In the genomic region with DNA sequence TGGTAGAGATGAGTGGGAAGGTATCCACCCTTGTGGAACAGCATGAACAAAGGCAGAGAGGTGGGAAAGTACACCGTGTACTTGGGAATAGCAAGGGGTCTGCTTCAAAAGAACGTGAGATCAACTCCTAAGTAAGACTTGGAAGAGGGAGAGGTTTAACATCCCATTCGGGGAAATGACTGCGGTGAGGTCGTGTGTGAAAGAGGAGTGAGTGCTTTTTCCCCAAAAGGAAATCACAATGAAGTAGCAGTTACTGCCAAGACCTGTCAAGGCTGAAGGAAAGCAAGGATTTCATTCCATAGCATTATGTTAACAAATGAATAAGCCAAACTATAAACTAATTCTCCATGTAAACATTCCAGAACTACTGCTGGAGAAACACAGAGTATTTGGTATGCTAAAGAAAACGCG, we compare ENCODE assay signal across 25 cellular contexts. TPM values are rescaled to one million over a fixed set of nuclear protein-coding genes. Genes with fewer than 3 reads are reported as not detected.
DNase-seq lines count a peak whose midpoint lies in the region; ATAC-seq, FAIRE-seq and TF ChIP-seq lines count a peak whose summit lies in the region.
"Had no signal": no experiment of that assay in that cellular context is flagged by ENCODE, and none has a peak within 500 bp of the region (broad histone marks: within the 10 kb centered on the region; RNA-seq: fewer than 3 reads in every experiment).

No MANE protein-coding gene starts in this region.

- CTCF ChIA-PET in IMR-90 (lab: Yijun Ruan, JAX) = interaction anchor here (0.7 to 1.1 kb wide), 2 partner anchors 34 to 39 kb away, joined by 3 to 4 read pairs; partner anchors contain the start of gene C1orf52
- CTCF ChIA-PET in H1 (lab: Charles Lee; ENCODE audit: partially characterized antibody) = interaction anchor here (1.3 to 3.2 kb wide), 3 partner anchors 11 to 34 kb away, joined by 3 to 10 read pairs (median 4); no protein-coding TSS in a partner anchor
- CTCF ChIA-PET in activated naive CD4-positive, alpha-beta T cell treated with anti-CD3 and anti-CD28 coated beads, Interleukin-2, amount 10 ng/mL, durations not matched to agents 7 days and 5 days (lab: Charles Lee) = no interaction called here

- intact Hi-C loops in IMR-90 (cut with micrococcal nuclease) = no loop called here

- TF ChIP-seq EP300 in H1 (IDR thresholded peaks at IDR 0.05; ENCODE audit: borderline replicate concordance in 1 of 2, low read depth in 2 of 2, low read length in 2 of 2) (no peak), suprapubic skin (IDR thresholded peaks at IDR 0.05) (peak; percentile 87)

- peaks cover 63% of the 10 kb centered on the region for H3K4me1 Mint-ChIP-seq in mesothelial cell of epicardium
- no peaks in the 10 kb centered on the region for H3K4me1 Mint-ChIP-seq in activated naive CD4-positive, alpha-beta T cell treated with anti-CD3 and anti-CD28 coated beads, Interleukin-2, amount 10 ng/mL, durations not matched to agents 7 days and 5 days
- H3K4me1 Mint-ChIP-seq: activated B cell treated with CpG ODN at 0.5 μM for 24 hours; naive thymus-derived CD8-positive, alpha-beta T cell had no signal

- H3K27ac ChIP-seq in IMR-90 (ENCODE audit: insufficient read depth, low read length) (peak overlapping the region; percentile 79), H1 (ENCODE audit: low read depth, low read length) (no peak overlapping the region), suprapubic skin (no peak overlapping the region)
- H3K27ac ChIP-seq: adrenal gland, KMS-11, ovary, RWPE1, vagina had no signal

- H4K8ac ChIP-seq in IMR-90 (ENCODE audit: low read depth in 2 of 2, low read length in 2 of 2) = peak overlapping the region; percentile 20 to 92
- no peak overlapping the region for H4K8ac ChIP-seq in H1 (ENCODE audit: extremely low read depth, insufficient read depth, low read length)

- 0% methylated on average over 2 of the region's 7 CpGs; no CpG with 5 or more reads in 1 of the 2 experiments for WGBS in IMR-90 (ENCODE audit: extremely low coverage in 2 of 2, insufficient read length in 1 of 2), 2 experiments
- 57% methylated on average over 7 of the region's 7 CpGs; no CpG with 5 or more reads in 1 of the 2 experiments for WGBS in H1 (ENCODE audit: extremely low coverage in 1 of 2, insufficient coverage in 1 of 2, insufficient read length in 1 of 2, insufficient replicate concordance in 2 of 2, low coverage in 1 of 2, low lambda C conversion rate in 2 of 2, missing lambda C conversion rate in 1 of 2), 2 experiments
- 53% methylated on average over 7 of the region's 7 CpGs for WGBS in suprapubic skin

- H3K4me3 Mint-ChIP-seq in mesothelial cell of epicardium = no peak overlapping the region
- no peak overlapping the region for H3K4me3 Mint-ChIP-seq in activated naive CD4-positive, alpha-beta T cell treated with anti-CD3 and anti-CD28 coated beads, Interleukin-2, amount 10 ng/mL, durations not matched to agents 7 days and 5 days
- H3K4me3 Mint-ChIP-seq: activated B cell treated with CpG ODN at 0.5 μM for 24 hours; activated CD4-positive, alpha-beta memory T cell treated with anti-CD3 and anti-CD28 coated beads for 36 hours; naive thymus-derived CD8-positive, alpha-beta T cell had no signal

- no peaks in the 10 kb centered on the region for H3K79me2 ChIP-seq in H1 (ENCODE audit: control insufficient read depth in 1 of 2, insufficient read depth in 2 of 2, low read length in 2 of 2)

- POLR2A ChIA-PET in IMR-90 (lab: Charles Lee; ENCODE audit: unreplicated experiment) = no interaction called here
- POLR2A ChIA-PET in H1 (lab: Charles Lee; ENCODE audit: partially characterized antibody) = no interaction called here

- H3K79me1 ChIP-seq in IMR-90 (ENCODE audit: low read depth in 1 of 2, low read length in 2 of 2) (no peaks in the 10 kb centered on the region), H1 (ENCODE audit: low read depth, low read length) (no peaks in the 10 kb centered on the region)

- H3K9ac ChIP-seq in IMR-90 (ENCODE audit: low read depth, low read length) (peak overlapping the region; percentile 46), H1 (replicated peaks in 1 of 4; ENCODE audit: extremely low read depth in 1 of 4, low read depth in 3 of 4, low read length in 3 of 4) (no peak overlapping the region)
- H3K9ac ChIP-seq: KMS-11, SK-N-SH had no signal

- H3K4ac ChIP-seq in IMR-90 (ENCODE audit: low read depth, low read length) (peak overlapping the region; percentile 98), H1 (replicated peaks; ENCODE audit: insufficient read length, low read depth, low read length) (no peak overlapping the region)

- TF ChIP-seq POLR2A in IMR-90 (IDR thresholded peaks at IDR 0.05; ENCODE audit: low read depth, low read length) (no peak), H1 (IDR thresholded peaks at IDR 0.05; ENCODE audit: control extremely low read depth in 1 of 2, low read depth in 2 of 2, low read length in 2 of 2) (no peak), suprapubic skin (IDR thresholded peaks at IDR 0.05) (no peak)

- H2BK5ac ChIP-seq in IMR-90 (ENCODE audit: low read depth, low read length, poor library complexity, severe bottlenecking) = peak overlapping the region; percentile 94
- H2BK5ac ChIP-seq in H1 (ENCODE audit: low read depth, low read length) = no peak overlapping the region

- H2AK5ac ChIP-seq in IMR-90 (ENCODE audit: low read depth, low read length) (peak overlapping the region; percentile 63), H1 (ENCODE audit: low read depth, low read length) (no peak overlapping the region)

- peak overlapping the region; percentile 87 for H3K27ac Mint-ChIP-seq in mesothelial cell of epicardium
- no peak overlapping the region for H3K27ac Mint-ChIP-seq in activated naive CD4-positive, alpha-beta T cell treated with anti-CD3 and anti-CD28 coated beads, Interleukin-2, amount 10 ng/mL, durations not matched to agents 7 days and 5 days
- H3K27ac Mint-ChIP-seq: activated B cell treated with CpG ODN at 0.5 μM for 24 hours; activated CD4-positive, alpha-beta memory T cell treated with anti-CD3 and anti-CD28 coated beads for 36 hours; naive thymus-derived CD8-positive, alpha-beta T cell had no signal

- H3K36me3 ChIP-seq in IMR-90 (ENCODE audit: control insufficient read depth, insufficient read depth, low read length) (no peaks in the 10 kb centered on the region), H1 (ENCODE audit: control insufficient read depth in 2 of 4, insufficient read depth in 4 of 4, low read length in 3 of 4) (no peaks in the 10 kb centered on the region), suprapubic skin (no peaks in the 10 kb centered on the region)
- H3K36me3 ChIP-seq: adrenal gland, ovary, vagina had no signal

- H3K9me1 ChIP-seq in IMR-90 (ENCODE audit: insufficient read depth, low read length) = peaks cover 12% of the 10 kb centered on the region

- H3K4me2 ChIP-seq in IMR-90 (ENCODE audit: low read depth, low read length) (peak overlapping the region; percentile 59), H1 (ENCODE audit: insufficient read depth in 1 of 2, low read depth in 2 of 2, low read length in 2 of 2) (no peak overlapping the region)
- H3K4me2 ChIP-seq: KMS-11, SK-N-SH had no signal

- TF ChIP-seq RAD21 in IMR-90 (IDR thresholded peaks at IDR 0.05; ENCODE audit: low read length) = no peak
- TF ChIP-seq RAD21 in H1 (IDR thresholded peaks at IDR 0.05 in 1 of 2, conservative IDR thresholded peaks at IDR 0.05 in 1 of 2; ENCODE audit: low read depth in 2 of 2, low read length in 2 of 2) = no peak

- peak overlapping the region; percentile 95 for H3K18ac ChIP-seq in IMR-90 (ENCODE audit: low read depth, low read length)
- H3K18ac ChIP-seq in H1 (ENCODE audit: extremely low read depth, low read length) = no peak overlapping the region

- H2BK12ac ChIP-seq in H1 (ENCODE audit: low read depth, low read length) = 0 out of 2 replicates have a peak overlapping the region, but pooled peaks have one; percentile 9

- H4K91ac ChIP-seq in IMR-90 (ENCODE audit: insufficient read depth, low read depth, low read length) = peak overlapping the region; percentile 99
- no peak overlapping the region for H4K91ac ChIP-seq in H1 (replicated peaks; ENCODE audit: insufficient read length, low read length)

- no peak overlapping the region for H3K4me3 ChIP-seq in IMR-90 (ENCODE audit: insufficient read depth, low read depth, low read length)
- no peak overlapping the region for H3K4me3 ChIP-seq in H1 (ENCODE audit: extremely low read depth in 1 of 4, insufficient read depth in 2 of 4, low read depth in 3 of 4, low read length in 4 of 4)
- H3K4me3 ChIP-seq in suprapubic skin = no peak overlapping the region
- H3K4me3 ChIP-seq: adrenal gland, ovary, vagina had no signal

- DNase-seq in IMR-90 = peak; percentile 70
- no peak for DNase-seq in H1 (ENCODE audit: low read depth in 1 of 2, low spot score in 2 of 2)
- no peak for DNase-seq in mesothelial cell of epicardium (ENCODE audit: low spot score in 2 of 2, unreplicated experiment in 2 of 2)
- DNase-seq in suprapubic skin (ENCODE audit: low spot score in 2 of 2) = no peak
- DNase-seq in activated naive CD4-positive, alpha-beta T cell treated with anti-CD3 and anti-CD28 coated beads, Interleukin-2, amount 10 ng/mL, durations not matched to agents 7 days and 5 days = no peak
- DNase-seq: activated B cell treated with CpG ODN at 0.5 μM for 24 hours; activated CD4-positive, alpha-beta memory T cell treated with anti-CD3 and anti-CD28 coated beads for 36 hours; activated gamma-delta T cell; adrenal gland; HCEC 1CT; kidney glomerular epithelial cell; mammary epithelial cell; naive thymus-derived CD8-positive, alpha-beta T cell; NCI-H187 treated with DMSO at 0.1 percent for 48 hours; NCI-H774; ovary; SK-N-SH; stimulated activated CD8-positive, alpha-beta memory T cell treated with anti-CD3 and anti-CD28 coated beads, Interleukin-4, amount 100 ng/mL, for 48 hours had no signal

- no peaks in the 10 kb centered on the region for H3K23me2 ChIP-seq in H1 (ENCODE audit: low read depth, low read length)

- H2BK120ac ChIP-seq in IMR-90 (ENCODE audit: low read depth, low read length) (peak overlapping the region; percentile 99), H1 (replicated peaks; ENCODE audit: low read depth, low read length) (no peak overlapping the region)

- H3K36me3 Mint-ChIP-seq in mesothelial cell of epicardium = peaks cover 10% of the 10 kb centered on the region
- H3K36me3 Mint-ChIP-seq in activated naive CD4-positive, alpha-beta T cell treated with anti-CD3 and anti-CD28 coated beads, Interleukin-2, amount 10 ng/mL, durations not matched to agents 7 days and 5 days = no peaks in the 10 kb centered on the region
- H3K36me3 Mint-ChIP-seq: activated CD4-positive, alpha-beta memory T cell treated with anti-CD3 and anti-CD28 coated beads for 36 hours had no signal

- H2AFZ ChIP-seq in IMR-90 (replicated peaks; ENCODE audit: low read length, poor library complexity) (peak overlapping the region; percentile 70), H1 (ENCODE audit: low read length) (peak overlapping the region; percentile 72)

- H2BK15ac ChIP-seq in IMR-90 (ENCODE audit: low read depth, low read length) (peak overlapping the region; percentile 89; the same call in 2 of the 3 replicates), H1 (ENCODE audit: low read length) (no peak overlapping the region)

- TF ChIP-seq CTCF in IMR-90 (conservative IDR thresholded peaks at IDR 0.05; ENCODE audit: low read depth, low read length) (no peak), H1 (IDR thresholded peaks at IDR 0.05; ENCODE audit: control extremely low read depth in 1 of 3, insufficient read depth in 1 of 3, low read depth in 1 of 3, low read length in 3 of 3) (no peak), mesothelial cell of epicardium (IDR thresholded peaks at IDR 0.05; ENCODE audit: unreplicated experiment) (no peak), suprapubic skin (IDR thresholded peaks at IDR 0.05) (no peak)

- H4K5ac ChIP-seq in IMR-90 (ENCODE audit: low read depth, low read length) (peak overlapping the region; percentile 87), H1 (ENCODE audit: insufficient read length, low read depth, low read length) (no peak overlapping the region)

- no peak for FAIRE-seq in H1 (lab: Jason Lieb, UNC)
- FAIRE-seq: G401.6 had no signal

- H3K4me1 ChIP-seq in IMR-90 (ENCODE audit: control insufficient read depth, insufficient read depth, low read length) = peaks cover 21% of the 10 kb centered on the region
- H3K4me1 ChIP-seq in H1 (replicated peaks in 1 of 4; ENCODE audit: control insufficient read depth in 3 of 4, insufficient read depth in 4 of 4, low read length in 3 of 4) = peaks cover 0 to 15% (median 4%) of the 10 kb centered on the region in 4 experiments; a peak in 5 of 7 replicates
- H3K4me1 ChIP-seq in suprapubic skin = peaks cover 11% of the 10 kb centered on the region
- H3K4me1 ChIP-seq: adrenal gland had no signal

- H2BK20ac ChIP-seq in IMR-90 (ENCODE audit: low read depth, low read length) (peak overlapping the region; percentile 99), H1 (ENCODE audit: low read length) (no peak overlapping the region; the same call in 1 of the 2 replicates)

- no TSS peak for BruUV-seq in IMR-90 (replicated peaks; lab: Mats Ljungman, UMichigan)

- H2AK9ac ChIP-seq in IMR-90 (replicated peaks; ENCODE audit: low read depth, low read length, poor library complexity) = peak overlapping the region; percentile 51

- ATAC-seq in IMR-90 (ENCODE audit: low read depth) (peak; percentile 76), HG03342 (IDR thresholded peaks at IDR 0.05; ENCODE audit: unreplicated experiment) (no peak), HG03378 (IDR thresholded peaks at IDR 0.05; ENCODE audit: unreplicated experiment) (no peak)
- ATAC-seq: naive thymus-derived CD8-positive, alpha-beta T cell; sciatic nerve had no signal

- in situ Hi-C loops in IMR-90 (cut with MboI; ENCODE audit: low sequenced_read_pairs) = no loop called here

- no peaks in the 10 kb centered on the region for H4K20me1 ChIP-seq in IMR-90 (ENCODE audit: insufficient read depth, low read length)
- no peaks in the 10 kb centered on the region for H4K20me1 ChIP-seq in H1 (replicated peaks in 1 of 2; ENCODE audit: control insufficient read depth in 1 of 2, insufficient read depth in 2 of 2, low read length in 2 of 2)

- H3K14ac ChIP-seq in IMR-90 (replicated peaks; ENCODE audit: low read depth, low read length) (peak overlapping the region; percentile 98), H1 (ENCODE audit: insufficient read length) (no peak overlapping the region)

- no peaks in the 10 kb centered on the region for H3K27me3 Mint-ChIP-seq in mesothelial cell of epicardium (ENCODE audit: low read depth)
- H3K27me3 Mint-ChIP-seq in activated naive CD4-positive, alpha-beta T cell treated with anti-CD3 and anti-CD28 coated beads, Interleukin-2, amount 10 ng/mL, durations not matched to agents 7 days and 5 days = peaks cover 25% of the 10 kb centered on the region

- dilution Hi-C loops in IMR-90 (cut with HindIII; ENCODE audit: low sequenced_read_pairs, unreplicated experiment) = no loop called here

- H3K23ac ChIP-seq in IMR-90 (ENCODE audit: low read depth, low read length) (peak overlapping the region; percentile 96), H1 (ENCODE audit: insufficient read length) (no peak overlapping the region)

- H3K9me3 Mint-ChIP-seq in mesothelial cell of epicardium = peaks cover 17% of the 10 kb centered on the region
- H3K9me3 Mint-ChIP-seq in activated naive CD4-positive, alpha-beta T cell treated with anti-CD3 and anti-CD28 coated beads, Interleukin-2, amount 10 ng/mL, durations not matched to agents 7 days and 5 days = no peaks in the 10 kb centered on the region
- H3K9me3 Mint-ChIP-seq: activated B cell treated with CpG ODN at 0.5 μM for 24 hours; activated CD4-positive, alpha-beta memory T cell treated with anti-CD3 and anti-CD28 coated beads for 36 hours; naive thymus-derived CD8-positive, alpha-beta T cell had no signal

- H3K56ac ChIP-seq in IMR-90 (ENCODE audit: extremely low read depth, insufficient read depth, low read length) (peak overlapping the region; percentile 73), H1 (replicated peaks; ENCODE audit: insufficient read length, low read depth, low read length) (no peak overlapping the region)

- H3K9me3 ChIP-seq in IMR-90 (ENCODE audit: control insufficient read depth, insufficient read depth, low read length) = peaks cover 2% of the 10 kb centered on the region; the same call in 1 of the 2 replicates
- H3K9me3 ChIP-seq in H1 (ENCODE audit: insufficient read depth in 2 of 2, low read depth in 1 of 2, low read length in 1 of 2) = no peaks in the 10 kb centered on the region
- no peaks in the 10 kb centered on the region for H3K9me3 ChIP-seq in suprapubic skin
- H3K9me3 ChIP-seq: adrenal gland, ovary, SK-N-SH, vagina had no signal

- H3K27me3 ChIP-seq in IMR-90 (ENCODE audit: control insufficient read depth, insufficient read depth, low read length) = no peaks in the 10 kb centered on the region
- H3K27me3 ChIP-seq in H1 (replicated peaks in 1 of 4; ENCODE audit: control insufficient read depth in 3 of 4, extremely low read depth in 1 of 4, insufficient read depth in 3 of 4, low read length in 3 of 4) = no peaks in the 10 kb centered on the region
- H3K27me3 ChIP-seq in suprapubic skin = no peaks in the 10 kb centered on the region
- H3K27me3 ChIP-seq: adrenal gland, ovary, vagina had no signal

RNA-seq across cellular contexts. Expression of gene SYDE2, which starts 19.9 kb away (rescaled TPM):
- total RNA-seq in IMR-90 (2012; rRNA removed) (10.0 and 11.7 TPM in 2 replicates), mesothelial cell of epicardium (40.2 to 42.4 TPM (median 41.7 TPM) in 3 replicates), suprapubic skin (10 to 100 TPM in 2 of 4 donors, 1 to 10 TPM in 2; 5.9 to 12.6 (median 10.1) TPM)
- polyA plus RNA-seq in IMR-90 (2012; rRNA removed) (1.7 and 1.8 TPM in 2 replicates), H1 (2011; rRNA removed) (1.6 and 2.1 TPM in 2 replicates)
- polyA plus RNA-seq in IMR-90 (2012; cell fraction: cytosol; rRNA removed) = 0.53 and 0.58 TPM in 2 replicates
- 1.1 and 2.6 TPM in 2 replicates for polyA plus RNA-seq in IMR-90 (2012; cell fraction: nucleus; rRNA removed; ENCODE audit: low replicate concordance)
- total RNA-seq in H1 (2021; fragmentation: NEBNext Ultra II Directional; extraction: Animal tissue kit (Norgen Biotek cat#: 25700)) = 12.7 and 14.6 TPM in 2 replicates
- 2.8 TPM for polyA plus RNA-seq in H1 (2011; cell fraction: cytosol; rRNA removed)
- 2.9 TPM for polyA plus RNA-seq in H1 (2011; cell fraction: nucleus; rRNA removed)
- polyA plus RNA-seq in H1 (2012, experiment 1 of 2) = 1.7 to 3.3 TPM (median 2.5 TPM) in 4 replicates
- 0.25 TPM for polyA plus RNA-seq in H1 (2012, experiment 2 of 2)
- polyA plus RNA-seq in H1 (2013, experiment 1 of 2) = 4.5 TPM
- 4.1 TPM for polyA plus RNA-seq in H1 (2013, experiment 2 of 2)
- polyA minus RNA-seq in H1 (2011; rRNA and poly(A)+ RNA removed) = 13.9 and 15.8 TPM in 2 replicates
- polyA minus RNA-seq in H1 (2011; cell fraction: cytosol; rRNA and poly(A)+ RNA removed) = 8.4 TPM
- 18.5 TPM for polyA minus RNA-seq in H1 (2011; cell fraction: nucleus; rRNA and poly(A)+ RNA removed)
- polyA plus RNA-seq: SK-N-SH had no signal

RNA-seq across cellular contexts. Expression of gene C1orf52, which starts 38.7 kb away (rescaled TPM):
- 16.3 and 23.1 TPM in 2 replicates for total RNA-seq in IMR-90 (2012; rRNA removed)
- 31.3 and 33.5 TPM in 2 replicates for polyA plus RNA-seq in IMR-90 (2012; rRNA removed)
- 22.6 and 25.9 TPM in 2 replicates for polyA plus RNA-seq in IMR-90 (2012; cell fraction: cytosol; rRNA removed)
- polyA plus RNA-seq in IMR-90 (2012; cell fraction: nucleus; rRNA removed; ENCODE audit: low replicate concordance) = 36.7 and 40.2 TPM in 2 replicates
- 39.1 and 39.3 TPM in 2 replicates for total RNA-seq in H1 (2021; fragmentation: NEBNext Ultra II Directional; extraction: Animal tissue kit (Norgen Biotek cat#: 25700))
- 29.2 and 46.9 TPM in 2 replicates for polyA plus RNA-seq in H1 (2011; rRNA removed)
- 41.8 TPM for polyA plus RNA-seq in H1 (2011; cell fraction: cytosol; rRNA removed)
- polyA plus RNA-seq in H1 (2011; cell fraction: nucleus; rRNA removed) = 75.0 TPM
- polyA plus RNA-seq in H1 (2012, experiment 1 of 2) = 31.4 to 42.3 TPM (median 37.7 TPM) in 4 replicates
- polyA plus RNA-seq in H1 (2012, experiment 2 of 2) = 7.8 TPM
- 31.6 TPM for polyA plus RNA-seq in H1 (2013, experiment 1 of 2)
- 33.4 TPM for polyA plus RNA-seq in H1 (2013, experiment 2 of 2)
- 20.1 and 22.6 TPM in 2 replicates for polyA minus RNA-seq in H1 (2011; rRNA and poly(A)+ RNA removed)
- 23.6 TPM for polyA minus RNA-seq in H1 (2011; cell fraction: cytosol; rRNA and poly(A)+ RNA removed)
- 32.0 TPM for polyA minus RNA-seq in H1 (2011; cell fraction: nucleus; rRNA and poly(A)+ RNA removed)
- total RNA-seq in mesothelial cell of epicardium = 44.6 to 48.2 TPM (median 47.4 TPM) in 3 replicates
- 10 to 100 TPM; 13.9 to 33.3 (median 18.3) TPM for total RNA-seq in suprapubic skin

RNA-seq across cellular contexts. Expression of gene BCL10, which starts 55.7 kb away (rescaled TPM):
- total RNA-seq in IMR-90 (2012; rRNA removed) = 30.5 and 51.4 TPM in 2 replicates
- 11.2 and 15.3 TPM in 2 replicates for polyA plus RNA-seq in IMR-90 (2012; rRNA removed)
- 3.2 and 4.2 TPM in 2 replicates for polyA plus RNA-seq in IMR-90 (2012; cell fraction: cytosol; rRNA removed)
- polyA plus RNA-seq in IMR-90 (2012; cell fraction: nucleus; rRNA removed; ENCODE audit: low replicate concordance) = 4.7 and 10.9 TPM in 2 replicates
- total RNA-seq in H1 (2021; fragmentation: NEBNext Ultra II Directional; extraction: Animal tissue kit (Norgen Biotek cat#: 25700)) = 24.6 and 29.6 TPM in 2 replicates
- polyA plus RNA-seq in H1 (2011; rRNA removed) = 5.0 and 7.4 TPM in 2 replicates
- polyA plus RNA-seq in H1 (2011; cell fraction: cytosol; rRNA removed) = 4.9 TPM
- polyA plus RNA-seq in H1 (2011; cell fraction: nucleus; rRNA removed) = 3.1 TPM
- 7.3 to 15.0 TPM (median 10.0 TPM) in 4 replicates for polyA plus RNA-seq in H1 (2012, experiment 1 of 2)
- 3.6 TPM for polyA plus RNA-seq in H1 (2012, experiment 2 of 2)
- polyA plus RNA-seq in H1 (2013, experiment 1 of 2) = 10.8 TPM
- 10.2 TPM for polyA plus RNA-seq in H1 (2013, experiment 2 of 2)
- polyA minus RNA-seq in H1 (2011; rRNA and poly(A)+ RNA removed) = 8.9 and 10.2 TPM in 2 replicates
- 9.8 TPM for polyA minus RNA-seq in H1 (2011; cell fraction: cytosol; rRNA and poly(A)+ RNA removed)
- 30.0 TPM for polyA minus RNA-seq in H1 (2011; cell fraction: nucleus; rRNA and poly(A)+ RNA removed)
- 26.9 to 28.4 TPM (median 27.2 TPM) in 3 replicates for total RNA-seq in mesothelial cell of epicardium
- total RNA-seq in suprapubic skin = 10 to 100 TPM; 19.9 to 34.1 (median 30.7) TPM
